In genomic region chr9:118305371-118305770, GRCh38 we compare ENCODE assay signal across 1 cellular context.
TF ChIP-seq lines count a peak whose summit lies in the region.

No MANE protein-coding gene starts in this region.

TF ChIP-seq in HepG2, 621 proteins besides CTCF, POLR2A, EP300 and RAD21 (continued from another document):
- TF ChIP-seq ZNF142 (CRISPR knock-in tag; IDR thresholded peaks at IDR 0.05) (no peak), ZBTB25 (CRISPR knock-in tag; IDR thresholded peaks at IDR 0.05) (no peak), ZC3H4 (CRISPR knock-in tag; IDR thresholded peaks at IDR 0.05; ENCODE audit: borderline replicate concordance) (no peak), NFYC (CRISPR knock-in tag; IDR thresholded peaks at IDR 0.05) (no peak), KAT2B (IDR thresholded peaks at IDR 0.05; ENCODE audit: borderline replicate concordance, low read depth, low read length) (no peak), FOXM1 (CRISPR knock-in tag; IDR thresholded peaks at IDR 0.05) (no peak)
